8 cellular contexts compared by ENCODE assay signal in genomic region chr21:33916200-33916567, GRCh38. TPM values are rescaled to one million over a fixed set of nuclear protein-coding genes. Genes with fewer than 3 reads are reported as not detected.
DNase-seq lines count a peak whose midpoint lies in the region; ATAC-seq and TF ChIP-seq lines count a peak whose summit lies in the region.

No MANE protein-coding gene starts in this region.

- H3K4me1 Mint-ChIP-seq in activated CD8-positive, alpha-beta T cell treated with anti-CD3 and anti-CD28 coated beads for 36 hours (ENCODE audit: low read depth): peaks cover 26% of the 10 kb centered on the region

- H3K27ac Mint-ChIP-seq in activated CD8-positive, alpha-beta T cell treated with anti-CD3 and anti-CD28 coated beads for 36 hours: peak overlapping the region; percentile 98

- DNase-seq in NCI-H510A treated with DMSO at 0.1 percent for 48 hours (lab: John Stamatoyannopoulos, UW): peak; percentile 46
- DNase-seq in NCI-H510A (lab: John Stamatoyannopoulos, UW): no peak
- DNase-seq in activated CD8-positive, alpha-beta T cell treated with anti-CD3 and anti-CD28 coated beads for 36 hours: no peak
- no peak for DNase-seq in substantia nigra (lab: John Stamatoyannopoulos, UW)
- DNase-seq in NCI-H446 (lab: John Stamatoyannopoulos, UW): no peak
- no peak for DNase-seq in NCI-H1417 (lab: John Stamatoyannopoulos, UW)

- H3K27me3 Mint-ChIP-seq in activated CD8-positive, alpha-beta T cell treated with anti-CD3 and anti-CD28 coated beads for 36 hours: no peaks in the 10 kb centered on the region

- ATAC-seq in activated CD8-positive, alpha-beta T cell treated with anti-CD3 and anti-CD28 coated beads for 36 hours: no peak
- ATAC-seq in GM18867 (IDR thresholded peaks at IDR 0.05; ENCODE audit: unreplicated experiment): no peak

- H3K27ac ChIP-seq in substantia nigra (ENCODE audit: low read depth, low read length, poor library complexity, severe bottlenecking): peak overlapping the region; percentile 89

- peak overlapping the region; percentile 94 for H3K4me3 Mint-ChIP-seq in activated CD8-positive, alpha-beta T cell treated with anti-CD3 and anti-CD28 coated beads for 36 hours

- CTCF ChIA-PET in activated CD8-positive, alpha-beta T cell treated with anti-CD3 and anti-CD28 coated beads for 36 hours (lab: Charles Lee): no interaction called here

- H3K27me3 ChIP-seq in iPS-15b (ENCODE audit: control insufficient read depth, insufficient read depth, low read length): no peaks in the 10 kb centered on the region

- POLR2A ChIA-PET in activated CD8-positive, alpha-beta T cell treated with anti-CD3 and anti-CD28 coated beads for 36 hours (lab: Charles Lee): no interaction called here

- no peaks in the 10 kb centered on the region for H3K9me3 ChIP-seq in iPS-15b (ENCODE audit: control insufficient read depth, insufficient read depth, low read length)

- no peak for TF ChIP-seq CTCF in activated CD8-positive, alpha-beta T cell treated with anti-CD3 and anti-CD28 coated beads for 36 hours (IDR thresholded peaks at IDR 0.05)

- no peaks in the 10 kb centered on the region for H3K9me3 Mint-ChIP-seq in activated CD8-positive, alpha-beta T cell treated with anti-CD3 and anti-CD28 coated beads for 36 hours

- peaks cover 26% of the 10 kb centered on the region for H3K36me3 Mint-ChIP-seq in activated CD8-positive, alpha-beta T cell treated with anti-CD3 and anti-CD28 coated beads for 36 hours (ENCODE audit: low read depth)

- H3K4me3 ChIP-seq in iPS-15b (ENCODE audit: low read depth, low read length): peak overlapping the region; percentile 100

- intact Hi-C loops in activated CD8-positive, alpha-beta T cell treated with anti-CD3 and anti-CD28 coated beads for 36 hours (cut with micrococcal nuclease): loop anchor here (10.0 kb wide), 1 partner anchor 699 kb away; the partner anchor contains the start of gene RCAN1

- H3K9ac ChIP-seq in iPS-15b (ENCODE audit: low read depth, low read length): no peak overlapping the region

- peaks cover 3% of the 10 kb centered on the region for H3K36me3 ChIP-seq in iPS-15b (ENCODE audit: control insufficient read depth, insufficient read depth, low read length)

- peaks cover 3% of the 10 kb centered on the region for H3K4me1 ChIP-seq in iPS-15b (ENCODE audit: control insufficient read depth, insufficient read depth, low read length)

RNA-seq across cellular contexts. Expression of gene ATP5PO, which starts 0.6 kb away (rescaled TPM):
- total RNA-seq in activated CD8-positive, alpha-beta T cell treated with anti-CD3 and anti-CD28 coated beads for 36 hours: 100 to 1,000 TPM; 234 to 241 TPM
